ENCODE assay signal across 12 cellular contexts in genomic region chr2:45813003-45813601, GRCh38.
DNase-seq lines count a peak whose midpoint lies in the region; ATAC-seq lines count a peak whose summit lies in the region.
"Had no signal": no experiment of that assay in that cellular context is flagged by ENCODE, and none has a peak within 500 bp of the region (broad histone marks: within the 10 kb centered on the region; RNA-seq: fewer than 3 reads in every experiment).

No MANE protein-coding gene starts in this region.

- no CpG with 5 or more reads among the region's 8 CpGs for WGBS in mesendoderm (ENCODE audit: extremely low coverage, insufficient coverage, low lambda C conversion rate)

- H3K9me3 ChIP-seq in BLaER1, result no peaks in the 10 kb centered on the region

- H3K27me3 ChIP-seq in BLaER1, result no peaks in the 10 kb centered on the region
- H3K27me3 ChIP-seq in mesendoderm (ENCODE audit: insufficient read depth, low read length, poor library complexity), result no peaks in the 10 kb centered on the region
- H3K27me3 ChIP-seq: brain microvascular endothelial cell had no signal

- H3K4me1 ChIP-seq in BLaER1 (peaks cover 67% of the 10 kb centered on the region), mesendoderm (ENCODE audit: control insufficient read depth, low read depth, low read length) (no peaks in the 10 kb centered on the region)

- no peak overlapping the region for H2AK5ac ChIP-seq in mesendoderm (ENCODE audit: low read length)

- H3K56ac ChIP-seq in mesendoderm (ENCODE audit: low read length), result no peak overlapping the region

- H4K8ac ChIP-seq in mesendoderm (ENCODE audit: low read depth, low read length), result no peak overlapping the region

- peak overlapping the region; percentile 8; the same call in 1 of the 2 replicates for H3K4me2 ChIP-seq in BLaER1
- H3K4me2 ChIP-seq in mesendoderm (ENCODE audit: low read length), result no peak overlapping the region

- peak overlapping the region; percentile 20; the same call in 1 of the 2 replicates for H3K27ac ChIP-seq in BLaER1
- no peak overlapping the region for H3K27ac ChIP-seq in mesendoderm (ENCODE audit: low read depth, low read length)
- H3K27ac ChIP-seq: brain microvascular endothelial cell had no signal

- peak; percentile 80 for DNase-seq in NCI-H187 treated with DMSO at 0.1 percent for 48 hours (lab: John Stamatoyannopoulos, UW)
- peak; percentile 36 for DNase-seq in cerebellar cortex (ENCODE audit: low spot score)
- DNase-seq in mesendoderm, result peak; percentile 45
- DNase-seq in NCI-H1436 (lab: John Stamatoyannopoulos, UW), result no peak
- DNase-seq: activated CD4-positive, alpha-beta T cell treated with anti-CD3 and anti-CD28 coated beads, Interleukin-2, amount 50 U/mL, for 4 hours; CD4-positive, alpha-beta T cell; occipital lobe had no signal

- H3K23ac ChIP-seq in mesendoderm (ENCODE audit: low read length), result no peak overlapping the region

- H3K9ac ChIP-seq in BLaER1 (no peak overlapping the region), mesendoderm (ENCODE audit: low read length) (no peak overlapping the region)

- H3K4ac ChIP-seq in mesendoderm (ENCODE audit: low read depth, low read length), result no peak overlapping the region

- H3K79me2 ChIP-seq in mesendoderm (ENCODE audit: control insufficient read depth, insufficient read depth, low read length), result no peaks in the 10 kb centered on the region

- H2BK5ac ChIP-seq in mesendoderm (ENCODE audit: low read length), result no peak overlapping the region

- no peak overlapping the region for H3K18ac ChIP-seq in mesendoderm (ENCODE audit: low read length)

- ATAC-seq in HG03342 (IDR thresholded peaks at IDR 0.05; ENCODE audit: unreplicated experiment) (no peak), GM21390 (IDR thresholded peaks at IDR 0.05; ENCODE audit: unreplicated experiment) (no peak), HG03108 (IDR thresholded peaks at IDR 0.05; ENCODE audit: unreplicated experiment) (no peak)

- H4K5ac ChIP-seq in mesendoderm (ENCODE audit: low read length), result no peak overlapping the region

- no peak overlapping the region for H2BK15ac ChIP-seq in mesendoderm (replicated peaks; ENCODE audit: low read depth)

- H3K36me3 ChIP-seq in BLaER1 (peaks cover 41% of the 10 kb centered on the region), mesendoderm (ENCODE audit: control insufficient read depth, insufficient read depth, low read length) (no peaks in the 10 kb centered on the region)
- H3K36me3 ChIP-seq: brain microvascular endothelial cell had no signal

- no peak overlapping the region for H2BK120ac ChIP-seq in mesendoderm (ENCODE audit: low read depth, low read length)

- H3K79me1 ChIP-seq in mesendoderm (ENCODE audit: low read length), result no peaks in the 10 kb centered on the region

- peaks cover 100% of the 10 kb centered on the region for H4K20me1 ChIP-seq in BLaER1

- H3K4me3 ChIP-seq in BLaER1 (no peak overlapping the region), mesendoderm (ENCODE audit: low read length) (no peak overlapping the region)
